8 cellular contexts compared by ENCODE assay signal in genomic region chr1:44783697-44784093, GRCh38. TPM values are rescaled to one million over a fixed set of nuclear protein-coding genes. Genes with fewer than 3 reads are reported as not detected.
DNase-seq lines count a peak whose midpoint lies in the region; ATAC-seq, FAIRE-seq and TF ChIP-seq lines count a peak whose summit lies in the region.

No MANE protein-coding gene starts in this region.

- peak overlapping the region; percentile 63 for H3K4me3 Mint-ChIP-seq in CD4-positive, alpha-beta T cell

- 0 out of 2 replicates have a peak overlapping the region, but pooled peaks have one; percentile 8 for H2BK20ac ChIP-seq in H1 (ENCODE audit: low read length)

- 66% methylated on average over 8 of the region's 8 CpGs; no CpG with 5 or more reads in 1 of the 2 experiments for WGBS in H1 (ENCODE audit: extremely low coverage in 1 of 2, insufficient coverage in 1 of 2, insufficient read length in 1 of 2, insufficient replicate concordance in 2 of 2, low coverage in 1 of 2, low lambda C conversion rate in 2 of 2, missing lambda C conversion rate in 1 of 2), 2 experiments

- H2BK120ac ChIP-seq in H1 (replicated peaks; ENCODE audit: low read depth, low read length): peak overlapping the region; percentile 61

- H3K4me2 ChIP-seq in H1 (ENCODE audit: insufficient read depth in 1 of 2, low read depth in 2 of 2, low read length in 2 of 2) (peak overlapping the region; percentile 64 to 86), osteoblast (ENCODE audit: insufficient read depth, low read length) (peak overlapping the region; percentile 78)

- H3K4me1 Mint-ChIP-seq in CD4-positive, alpha-beta T cell (ENCODE audit: low read depth): peaks cover 36% of the 10 kb centered on the region

- peaks cover 6% of the 10 kb centered on the region; the same call in 1 of the 2 replicates for H3K23me2 ChIP-seq in H1 (ENCODE audit: low read depth, low read length)

- FAIRE-seq in H1 (lab: Jason Lieb, UNC): no peak

- TF ChIP-seq CTCF in CD4-positive, alpha-beta T cell (IDR thresholded peaks at IDR 0.05): no peak
- TF ChIP-seq CTCF in H1 (IDR thresholded peaks at IDR 0.05; ENCODE audit: control extremely low read depth in 1 of 3, insufficient read depth in 1 of 3, low read depth in 1 of 3, low read length in 3 of 3): no peak; a peak in 1 of 4 replicates
- no peak for TF ChIP-seq CTCF in osteoblast (IDR thresholded peaks at IDR 0.05; ENCODE audit: extremely low read depth, low read depth, low read length)

- TF ChIP-seq POLR2A in H1 (IDR thresholded peaks at IDR 0.05; ENCODE audit: control extremely low read depth in 1 of 2, low read depth in 2 of 2, low read length in 2 of 2) (no peak), erythroblast (IDR thresholded peaks at IDR 0.05; ENCODE audit: low read length) (no peak)

- H3K14ac ChIP-seq in H1 (ENCODE audit: insufficient read length): peak overlapping the region; percentile 24

- H3K27ac ChIP-seq in CD4-positive, alpha-beta T cell (ENCODE audit: low read depth, low read length): no peak overlapping the region
- H3K27ac ChIP-seq in H1 (ENCODE audit: low read depth, low read length): no peak overlapping the region; the same call in 1 of the 2 replicates
- no peak overlapping the region for H3K27ac ChIP-seq in osteoblast (ENCODE audit: low read depth, low read length)

- 0 out of 4 replicates have a peak, but pooled peaks cover 0 to 1% of the 10 kb centered on the region in 2 experiments for H3K79me2 ChIP-seq in H1 (ENCODE audit: control insufficient read depth in 1 of 2, insufficient read depth in 2 of 2, low read length in 2 of 2)
- H3K79me2 ChIP-seq in osteoblast (ENCODE audit: insufficient read depth, low read length): peaks cover 2% of the 10 kb centered on the region

- peak overlapping the region; percentile 63 for H4K5ac ChIP-seq in H1 (ENCODE audit: insufficient read length, low read depth, low read length)

- peak overlapping the region; percentile 21; the same call in 1 of the 2 replicates for H2AFZ ChIP-seq in H1 (ENCODE audit: low read length)
- H2AFZ ChIP-seq in osteoblast (ENCODE audit: low read length): peak overlapping the region; percentile 2

- DNase-seq in CD4-positive, alpha-beta T cell: no peak
- DNase-seq in NAMALWA (ENCODE audit: low spot score) (peak; percentile 50), H1 (ENCODE audit: low read depth in 1 of 2, low spot score in 2 of 2) (no peak), osteoblast (ENCODE audit: insufficient read length, low spot score, missing footprints) (peak; percentile 79), erythroblast (lab: John Stamatoyannopoulos, UW) (no peak), hepatic stellate cell (ENCODE audit: low spot score) (no peak), NCI-H128 (lab: John Stamatoyannopoulos, UW; ENCODE audit: unreplicated experiment) (no peak)

- H3K36me3 ChIP-seq in H1 (ENCODE audit: control insufficient read depth in 2 of 4, insufficient read depth in 4 of 4, low read length in 3 of 4) (peaks cover 4 to 26% (median 8%) of the 10 kb centered on the region in 4 experiments; a peak in 7 of 8 replicates), osteoblast (ENCODE audit: insufficient read depth, low read length) (peaks cover 20% of the 10 kb centered on the region)

- H4K8ac ChIP-seq in H1 (ENCODE audit: extremely low read depth, insufficient read depth, low read length): no peak overlapping the region

- TF ChIP-seq RAD21 in H1 (IDR thresholded peaks at IDR 0.05 in 1 of 2, conservative IDR thresholded peaks at IDR 0.05 in 1 of 2; ENCODE audit: low read depth in 2 of 2, low read length in 2 of 2): no peak

- peaks cover 28% of the 10 kb centered on the region for H3K36me3 Mint-ChIP-seq in CD4-positive, alpha-beta T cell (ENCODE audit: low read depth)

- H3K4me1 ChIP-seq in H1 (replicated peaks in 1 of 4; ENCODE audit: control insufficient read depth in 3 of 4, insufficient read depth in 4 of 4, low read length in 3 of 4): peaks cover 0 to 18% (median 14%) of the 10 kb centered on the region in 4 experiments; a peak in 6 of 7 replicates
- peaks cover 18% of the 10 kb centered on the region for H3K4me1 ChIP-seq in osteoblast (ENCODE audit: insufficient read depth, low read length)

- no peak for ATAC-seq in CD4-positive, alpha-beta T cell (ENCODE audit: poor library complexity)
- ATAC-seq in HG02571 (IDR thresholded peaks at IDR 0.05; ENCODE audit: unreplicated experiment): no peak

- H3K27ac Mint-ChIP-seq in CD4-positive, alpha-beta T cell: peak overlapping the region; percentile 29

- H3K27me3 ChIP-seq in CD4-positive, alpha-beta T cell (ENCODE audit: control insufficient read depth, insufficient read depth, low read length): no peaks in the 10 kb centered on the region
- H3K27me3 ChIP-seq in H1 (replicated peaks in 1 of 4; ENCODE audit: control insufficient read depth in 3 of 4, extremely low read depth in 1 of 4, insufficient read depth in 3 of 4, low read length in 3 of 4): peaks cover 0 to 7% (median 2%) of the 10 kb centered on the region in 4 experiments; a peak in 3 of 7 replicates
- H3K27me3 ChIP-seq in osteoblast (ENCODE audit: insufficient read depth, low read length): no peaks in the 10 kb centered on the region

- no peak for TF ChIP-seq EP300 in H1 (IDR thresholded peaks at IDR 0.05; ENCODE audit: borderline replicate concordance in 1 of 2, low read depth in 2 of 2, low read length in 2 of 2)

- H3K9me3 Mint-ChIP-seq in CD4-positive, alpha-beta T cell: no peaks in the 10 kb centered on the region

- H2BK5ac ChIP-seq in H1 (ENCODE audit: low read depth, low read length): peak overlapping the region; percentile 79; the same call in 1 of the 2 replicates

- H3K56ac ChIP-seq in H1 (replicated peaks; ENCODE audit: insufficient read length, low read depth, low read length): peak overlapping the region; percentile 42

- POLR2A ChIA-PET in CD4-positive, alpha-beta T cell (lab: Charles Lee): interaction anchor here (1.1 to 5.6 kb wide), 8 partner anchors 8 to 556 kb away, joined by 3 to 61 read pairs (median 18); partner anchors contain the start of genes BTBD19, MUTYH, PLK3 and RNU5D-1
- POLR2A ChIA-PET in H1 (lab: Charles Lee; ENCODE audit: partially characterized antibody): interaction anchor here (1.2 to 23.6 kb wide), 13 partner anchors 6 to 557 kb away, joined by 3 to 428 read pairs (median 8); partner anchors contain the start of genes BTBD19, DYNLT4, MUTYH and RNU5D-1

- H3K9ac ChIP-seq in H1 (replicated peaks in 1 of 4; ENCODE audit: extremely low read depth in 1 of 4, low read depth in 3 of 4, low read length in 3 of 4): peak overlapping the region in 3 of 4 experiments; percentile 29 to 46 (median 45); a peak in 5 of 7 replicates

- CTCF ChIA-PET in CD4-positive, alpha-beta T cell (lab: Charles Lee): interaction anchor here (1.1 to 3.6 kb wide), 4 partner anchors 8 to 62 kb away, joined by 3 to 20 read pairs (median 15); partner anchors contain the start of genes PLK3, RNU5D-1 and RPS8
- CTCF ChIA-PET in H1 (lab: Charles Lee; ENCODE audit: partially characterized antibody): interaction anchor here (0.7 to 10.4 kb wide), 6 partner anchors 10 to 227 kb away, joined by 3 to 67 read pairs (median 4); partner anchors contain the start of genes HECTD3 and RNU5D-1

- no peaks in the 10 kb centered on the region for H3K27me3 Mint-ChIP-seq in CD4-positive, alpha-beta T cell

- H2BK12ac ChIP-seq in H1 (ENCODE audit: low read depth, low read length): 0 out of 2 replicates have a peak overlapping the region, but pooled peaks have one; percentile 13

- H3K23ac ChIP-seq in H1 (ENCODE audit: insufficient read length): no peak overlapping the region

- H3K4me3 ChIP-seq in H1 (ENCODE audit: extremely low read depth in 1 of 4, insufficient read depth in 2 of 4, low read depth in 3 of 4, low read length in 4 of 4): peak overlapping the region; percentile 23 to 56 (median 42)
- peak overlapping the region; percentile 65 for H3K4me3 ChIP-seq in osteoblast (ENCODE audit: insufficient read depth, low read length)

- peaks cover 1% of the 10 kb centered on the region in 2 experiments for H4K20me1 ChIP-seq in H1 (replicated peaks in 1 of 2; ENCODE audit: control insufficient read depth in 1 of 2, insufficient read depth in 2 of 2, low read length in 2 of 2)
- H4K20me1 ChIP-seq in osteoblast (ENCODE audit: insufficient read depth, low read length): peaks cover 5% of the 10 kb centered on the region

- H4K91ac ChIP-seq in H1 (replicated peaks; ENCODE audit: insufficient read length, low read length): peak overlapping the region; percentile 83

- intact Hi-C loops in CD4-positive, alpha-beta T cell (cut with DNase I, micrococcal nuclease): loop anchor here in 1 of 2 experiments (5.0 kb wide), 2 partner anchors 39 to 519 kb away; no protein-coding TSS in a partner anchor

- peak overlapping the region; percentile 55 for H3K18ac ChIP-seq in H1 (ENCODE audit: extremely low read depth, low read length)

- peak overlapping the region; percentile 83 for H3K4ac ChIP-seq in H1 (replicated peaks; ENCODE audit: insufficient read length, low read depth, low read length)

- no peaks in the 10 kb centered on the region for H3K9me3 ChIP-seq in CD4-positive, alpha-beta T cell (ENCODE audit: control insufficient read depth, low read length)
- H3K9me3 ChIP-seq in H1 (ENCODE audit: insufficient read depth in 2 of 2, low read depth in 1 of 2, low read length in 1 of 2): no peaks in the 10 kb centered on the region
- H3K9me3 ChIP-seq in osteoblast (ENCODE audit: low read depth, low read length): no peaks in the 10 kb centered on the region

- H2BK15ac ChIP-seq in H1 (ENCODE audit: low read length): no peak overlapping the region

- no peak overlapping the region for H2AK5ac ChIP-seq in H1 (ENCODE audit: low read depth, low read length)

- peaks cover 2% of the 10 kb centered on the region; the same call in 1 of the 2 replicates for H3K79me1 ChIP-seq in H1 (ENCODE audit: low read depth, low read length)

RNA-seq across cellular contexts. Expression of gene BEST4, which starts 4.3 kb away (rescaled TPM):
- 1 to 10 TPM; 1.0 TPM for total RNA-seq in CD4-positive, alpha-beta T cell
- 0.80 and 1.4 TPM in 2 replicates for total RNA-seq in H1 (2021; fragmentation: NEBNext Ultra II Directional; extraction: Animal tissue kit (Norgen Biotek cat#: 25700))
- polyA plus RNA-seq in H1 (2011; rRNA removed): 0.76 and 0.86 TPM in 2 replicates
- 1.1 TPM for polyA plus RNA-seq in H1 (2011; cell fraction: cytosol; rRNA removed)
- polyA plus RNA-seq in H1 (2011; cell fraction: nucleus; rRNA removed): 1.6 TPM
- 1.1 to 1.7 TPM (median 1.3 TPM) in 4 replicates for polyA plus RNA-seq in H1 (2012, experiment 1 of 2)
- 0.97 TPM for polyA plus RNA-seq in H1 (2012, experiment 2 of 2)
- polyA plus RNA-seq in H1 (2013, experiment 1 of 2): 0.95 TPM
- polyA plus RNA-seq in H1 (2013, experiment 2 of 2): 0.72 TPM
- polyA minus RNA-seq in H1 (2011; rRNA and poly(A)+ RNA removed): 0.24 and 0.25 TPM in 2 replicates
- polyA minus RNA-seq in H1 (2011; cell fraction: cytosol; rRNA and poly(A)+ RNA removed): not detected
- polyA minus RNA-seq in H1 (2011; cell fraction: nucleus; rRNA and poly(A)+ RNA removed): 0.90 TPM
- under 0.01 TPM in 1 of 2 replicates, not detected in the other for total RNA-seq in osteoblast

RNA-seq across cellular contexts. Expression of gene RPS8, which starts 8.4 kb away (rescaled TPM):
- total RNA-seq in CD4-positive, alpha-beta T cell: 1,000 to 10,000 TPM; 3,394 to 3,436 TPM
- 2,387 and 2,407 TPM in 2 replicates for total RNA-seq in H1 (2021; fragmentation: NEBNext Ultra II Directional; extraction: Animal tissue kit (Norgen Biotek cat#: 25700))
- 2,239 and 2,261 TPM in 2 replicates for polyA plus RNA-seq in H1 (2011; rRNA removed)
- polyA plus RNA-seq in H1 (2011; cell fraction: cytosol; rRNA removed): 3,193 TPM
- polyA plus RNA-seq in H1 (2011; cell fraction: nucleus; rRNA removed): 1,937 TPM
- polyA plus RNA-seq in H1 (2012, experiment 1 of 2): 2,656 to 3,207 TPM (median 2,890 TPM) in 4 replicates
- polyA plus RNA-seq in H1 (2012, experiment 2 of 2): 2,335 TPM
- polyA plus RNA-seq in H1 (2013, experiment 1 of 2): 6,208 TPM
- 6,380 TPM for polyA plus RNA-seq in H1 (2013, experiment 2 of 2)
- 576 and 640 TPM in 2 replicates for polyA minus RNA-seq in H1 (2011; rRNA and poly(A)+ RNA removed)
- 767 TPM for polyA minus RNA-seq in H1 (2011; cell fraction: cytosol; rRNA and poly(A)+ RNA removed)
- polyA minus RNA-seq in H1 (2011; cell fraction: nucleus; rRNA and poly(A)+ RNA removed): 598 TPM
- total RNA-seq in osteoblast: 1,174 and 1,221 TPM in 2 replicates

RNA-seq across cellular contexts. Expression of gene PLK3, which starts 16.5 kb away (rescaled TPM):
- 100 to 1,000 TPM; 794 TPM for total RNA-seq in CD4-positive, alpha-beta T cell
- total RNA-seq in H1 (2021; fragmentation: NEBNext Ultra II Directional; extraction: Animal tissue kit (Norgen Biotek cat#: 25700)): 7.9 and 9.7 TPM in 2 replicates
- polyA plus RNA-seq in H1 (2011; rRNA removed): 12.3 and 21.9 TPM in 2 replicates
- polyA plus RNA-seq in H1 (2011; cell fraction: cytosol; rRNA removed): 10.6 TPM
- polyA plus RNA-seq in H1 (2011; cell fraction: nucleus; rRNA removed): 64.2 TPM
- 4.9 to 9.1 TPM (median 8.2 TPM) in 4 replicates for polyA plus RNA-seq in H1 (2012, experiment 1 of 2)
- polyA plus RNA-seq in H1 (2012, experiment 2 of 2): 6.9 TPM
- 7.1 TPM for polyA plus RNA-seq in H1 (2013, experiment 1 of 2)
- polyA plus RNA-seq in H1 (2013, experiment 2 of 2): 6.4 TPM
- 5.2 and 7.1 TPM in 2 replicates for polyA minus RNA-seq in H1 (2011; rRNA and poly(A)+ RNA removed)
- polyA minus RNA-seq in H1 (2011; cell fraction: cytosol; rRNA and poly(A)+ RNA removed): 3.7 TPM
- 18.2 TPM for polyA minus RNA-seq in H1 (2011; cell fraction: nucleus; rRNA and poly(A)+ RNA removed)
- total RNA-seq in osteoblast: 33.7 and 35.1 TPM in 2 replicates

RNA-seq across cellular contexts. Expression of gene DYNLT4, which starts 23.5 kb away (rescaled TPM):
- 1 to 10 TPM; 1.8 to 2.1 TPM for total RNA-seq in CD4-positive, alpha-beta T cell
- not detected in 2 replicates for total RNA-seq in H1 (2021; fragmentation: NEBNext Ultra II Directional; extraction: Animal tissue kit (Norgen Biotek cat#: 25700))
- 0.19 and 0.29 TPM in 2 replicates for polyA plus RNA-seq in H1 (2011; rRNA removed)
- 0.16 TPM for polyA plus RNA-seq in H1 (2011; cell fraction: cytosol; rRNA removed)
- not detected for polyA plus RNA-seq in H1 (2011; cell fraction: nucleus; rRNA removed)
- polyA plus RNA-seq in H1 (2012, experiment 1 of 2): not detected in 4 replicates
- polyA plus RNA-seq in H1 (2012, experiment 2 of 2): not detected
- not detected for polyA plus RNA-seq in H1 (2013, experiment 1 of 2)
- polyA plus RNA-seq in H1 (2013, experiment 2 of 2): not detected
- not detected in 2 replicates for polyA minus RNA-seq in H1 (2011; rRNA and poly(A)+ RNA removed)
- not detected for polyA minus RNA-seq in H1 (2011; cell fraction: cytosol; rRNA and poly(A)+ RNA removed)
- polyA minus RNA-seq in H1 (2011; cell fraction: nucleus; rRNA and poly(A)+ RNA removed): 4.1 TPM
- 0.29 and 0.36 TPM in 2 replicates for total RNA-seq in osteoblast

RNA-seq across cellular contexts. Expression of gene BTBD19, which starts 24.6 kb away (rescaled TPM):
- total RNA-seq in CD4-positive, alpha-beta T cell: 10 to 100 TPM; 35.9 to 36.5 TPM
- 1.1 and 1.5 TPM in 2 replicates for total RNA-seq in H1 (2021; fragmentation: NEBNext Ultra II Directional; extraction: Animal tissue kit (Norgen Biotek cat#: 25700))
- 1.1 and 1.6 TPM in 2 replicates for polyA plus RNA-seq in H1 (2011; rRNA removed)
- 0.80 TPM for polyA plus RNA-seq in H1 (2011; cell fraction: cytosol; rRNA removed)
- polyA plus RNA-seq in H1 (2011; cell fraction: nucleus; rRNA removed): 3.9 TPM
- polyA plus RNA-seq in H1 (2012, experiment 1 of 2): 0.54 to 1.00 TPM (median 0.66 TPM) in 4 replicates
- polyA plus RNA-seq in H1 (2012, experiment 2 of 2): 0.52 TPM
- polyA plus RNA-seq in H1 (2013, experiment 1 of 2): 1.4 TPM
- polyA plus RNA-seq in H1 (2013, experiment 2 of 2): 1.1 TPM
- 0.39 and 1.0 TPM in 2 replicates for polyA minus RNA-seq in H1 (2011; rRNA and poly(A)+ RNA removed)
- 1.1 TPM for polyA minus RNA-seq in H1 (2011; cell fraction: cytosol; rRNA and poly(A)+ RNA removed)
- 2.0 TPM for polyA minus RNA-seq in H1 (2011; cell fraction: nucleus; rRNA and poly(A)+ RNA removed)
- 21.4 and 23.6 TPM in 2 replicates for total RNA-seq in osteoblast

Comparison
In these comparisons a context has a peak if more than half of its experiments do, and no peak if none do; other contexts are left out.
1. DNase-seq: peak in NAMALWA (single experiment) and osteoblast (single experiment); none in CD4-positive, alpha-beta T cell (0 of 10), H1 (0 of 2), erythroblast (0 of 2), hepatic stellate cell (single experiment) and NCI-H128 (single experiment).
2. RNA of gene PLK3, which starts 16.5 kb away (total RNA-seq): 794 TPM in CD4-positive, alpha-beta T cell; 33.7 to 35.1 TPM in osteoblast and 7.9 to 9.7 TPM in H1; every median in the first group is over 10 times any median in the second.